In the genomic region with DNA sequence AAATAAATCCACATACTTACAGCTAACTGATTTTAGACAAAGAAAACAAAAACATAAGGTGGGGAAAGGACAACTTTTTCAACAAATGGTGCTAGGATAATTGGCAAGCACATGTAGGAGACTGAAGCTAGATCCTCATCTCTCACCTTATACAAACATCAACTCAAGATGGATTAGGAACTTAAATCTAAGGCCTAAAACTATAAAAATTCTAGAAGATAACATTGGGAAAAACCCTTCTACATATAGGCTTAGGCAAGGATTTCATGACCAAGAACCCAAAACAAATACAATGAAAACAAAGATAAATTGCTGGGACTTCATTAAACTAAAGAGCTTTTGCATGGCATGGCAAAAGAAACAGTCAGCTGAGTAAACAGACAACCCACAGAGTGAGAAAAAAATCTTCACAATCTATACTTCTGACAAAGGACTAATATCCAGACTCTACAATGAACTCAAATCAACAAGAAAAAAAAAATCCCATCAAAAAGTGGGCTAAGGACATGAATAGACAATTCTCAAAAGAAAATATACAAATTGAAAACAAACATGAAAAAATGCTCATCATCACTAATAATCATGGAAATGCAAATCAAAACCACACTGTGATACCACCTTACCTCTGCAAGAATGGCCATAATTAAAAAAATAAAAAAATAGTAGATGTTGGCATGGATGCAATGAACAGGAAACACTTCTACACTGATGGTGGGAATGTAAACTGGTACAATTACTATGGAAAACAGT, we compare ENCODE assay signal across 30 cellular contexts. TPM values are rescaled to one million over a fixed set of nuclear protein-coding genes. Genes with fewer than 3 reads are reported as not detected.
"Had no signal": no experiment of that assay in that cellular context is flagged by ENCODE, and none has a peak within 500 bp of the region (broad histone marks: within the 10 kb centered on the region; RNA-seq: fewer than 3 reads in every experiment).

No MANE protein-coding gene starts in this region.

- DNase-seq: activated CD4-positive, alpha-beta memory T cell treated with anti-CD3 and anti-CD28 coated beads for 36 hours; activated CD4-positive, alpha-beta T cell treated with anti-CD3 and anti-CD28 coated beads, Interleukin-2, amount 10 ng/mL, durations not matched to agents 7 days and 5 days; activated CD4-positive, CD25-positive, alpha-beta regulatory T cell; activated CD8-positive, alpha-beta memory T cell treated with anti-CD3 and anti-CD28 coated beads for 24 hours; activated effector memory CD4-positive, alpha-beta T cell treated with anti-CD3 and anti-CD28 coated beads, Interleukin-2, amount 50 U/mL, for 16 hours; activated naive CD4-positive, alpha-beta T cell treated with Interleukin-2 at 50 U/mL for 16 hours; activated naive CD8-positive, alpha-beta T cell treated with anti-CD3 and anti-CD28 coated beads, Interleukin-2, amount 50 U/mL, for 24 hours; activated T-cell treated with anti-CD3 and anti-CD28 coated beads, Interleukin-2, amount 50 U/mL, for 4 hours; amniotic stem cell; body of pancreas; central memory CD4-positive, alpha-beta T cell; MG63; MV-4-11; NCI-H1092 treated with DMSO at 0.1 percent for 48 hours; NCI-H1694 treated with DMSO at 0.1 percent for 48 hours; NCI-H2029 treated with DMSO at 0.1 percent for 48 hours; NCI-H2171 treated with DMSO at 0.1 percent for 48 hours; NCI-H226; NCI-H510A treated with DMSO at 0.1 percent for 48 hours; PC-9; SHP77 treated with DMSO at 0.1 percent for 48 hours; T-helper 2 cell; T1000 had no signal

- H3K27me3 ChIP-seq: ascending aorta, body of pancreas, MG63 had no signal

- H3K9me3 ChIP-seq: ascending aorta, body of pancreas, MG63 had no signal

- H3K4me1 ChIP-seq: ascending aorta, body of pancreas had no signal

- H3K36me3 ChIP-seq: ascending aorta, MG63 had no signal

- H3K27ac ChIP-seq: ascending aorta, body of pancreas, coronary artery, PC-9, VCaP had no signal

- H3K4me3 ChIP-seq: ascending aorta, body of pancreas, coronary artery, MG63, PC-9 had no signal

RNA-seq across cellular contexts. Expression of gene AFP, which starts 14.1 kb away (rescaled TPM):
- total RNA-seq: activated CD4-positive, alpha-beta memory T cell treated with anti-CD3 and anti-CD28 coated beads for 36 hours; activated CD4-positive, alpha-beta T cell treated with anti-CD3 and anti-CD28 coated beads, Interleukin-2, amount 10 ng/mL, durations not matched to agents 7 days and 5 days; activated naive CD4-positive, alpha-beta T cell treated with anti-CD3 and anti-CD28 coated beads, Interleukin-2, amount 50 U/mL, for 72 hours; ascending aorta; body of pancreas; bronchial epithelial cell; chondrocyte; SK-MEL-5 had no signal

RNA-seq across cellular contexts. Expression of gene ALB, which starts 17.8 kb away (rescaled TPM):
- total RNA-seq: activated CD4-positive, alpha-beta memory T cell treated with anti-CD3 and anti-CD28 coated beads for 36 hours; activated CD4-positive, alpha-beta T cell treated with anti-CD3 and anti-CD28 coated beads, Interleukin-2, amount 10 ng/mL, durations not matched to agents 7 days and 5 days; activated naive CD4-positive, alpha-beta T cell treated with anti-CD3 and anti-CD28 coated beads, Interleukin-2, amount 50 U/mL, for 72 hours; bronchial epithelial cell; chondrocyte; PC-9; SK-MEL-5 had no signal

RNA-seq across cellular contexts. Expression of gene AFM, which starts 59.7 kb away (rescaled TPM):
- total RNA-seq: activated CD4-positive, alpha-beta memory T cell treated with anti-CD3 and anti-CD28 coated beads for 36 hours; activated CD4-positive, alpha-beta T cell treated with anti-CD3 and anti-CD28 coated beads, Interleukin-2, amount 10 ng/mL, durations not matched to agents 7 days and 5 days; activated naive CD4-positive, alpha-beta T cell treated with anti-CD3 and anti-CD28 coated beads, Interleukin-2, amount 50 U/mL, for 72 hours; activated T-cell treated with anti-CD3 and anti-CD28 coated beads, Interleukin-2, amount 50 U/mL, for 4 hours; ascending aorta; bronchial epithelial cell; chondrocyte; PC-9; SK-MEL-5 had no signal
